ENCODE assay signal across 17 cellular contexts in genomic region chr14:104512061-104512460, GRCh38.
DNase-seq lines count a peak whose midpoint lies in the region; FAIRE-seq and TF ChIP-seq lines count a peak whose summit lies in the region.
"Had no signal": no experiment of that assay in that cellular context is flagged by ENCODE, and none has a peak within 500 bp of the region (broad histone marks: within the 10 kb centered on the region; RNA-seq: fewer than 3 reads in every experiment).

No MANE protein-coding gene starts in this region.

- POLR2A ChIA-PET in H1 (lab: Charles Lee; ENCODE audit: partially characterized antibody), result no interaction called here

- H3K56ac ChIP-seq in H1 (replicated peaks; ENCODE audit: insufficient read length, low read depth, low read length), result no peak overlapping the region

- H3K79me2 ChIP-seq in H1 (ENCODE audit: control insufficient read depth in 1 of 2, insufficient read depth in 2 of 2, low read length in 2 of 2), result no peaks in the 10 kb centered on the region

- no peak for TF ChIP-seq RAD21 in H1 (IDR thresholded peaks at IDR 0.05 in 1 of 2, conservative IDR thresholded peaks at IDR 0.05 in 1 of 2; ENCODE audit: low read depth in 2 of 2, low read length in 2 of 2)

- H3K9ac ChIP-seq in BLaER1 (no peak overlapping the region), H1 (replicated peaks in 1 of 4; ENCODE audit: extremely low read depth in 1 of 4, low read depth in 3 of 4, low read length in 3 of 4) (no peak overlapping the region)
- H3K9ac ChIP-seq: GM23248 had no signal

- H3K4me1 ChIP-seq in BLaER1 (peaks cover 47% of the 10 kb centered on the region), H1 (replicated peaks in 1 of 4; ENCODE audit: control insufficient read depth in 3 of 4, insufficient read depth in 4 of 4, low read length in 3 of 4) (no peaks in the 10 kb centered on the region)
- H3K4me1 ChIP-seq: HAP-1 had no signal

- H3K27ac Mint-ChIP-seq in osteocyte (ENCODE audit: unreplicated experiment), result no peak overlapping the region
- H3K27ac Mint-ChIP-seq: CD4-positive, alpha-beta T cell had no signal

- H3K27ac ChIP-seq in BLaER1 (no peak overlapping the region), H1 (ENCODE audit: low read depth, low read length) (no peak overlapping the region)
- H3K27ac ChIP-seq: GM23248 had no signal

- H3K27me3 ChIP-seq in BLaER1 (no peaks in the 10 kb centered on the region), H1 (replicated peaks in 1 of 4; ENCODE audit: control insufficient read depth in 3 of 4, extremely low read depth in 1 of 4, insufficient read depth in 3 of 4, low read length in 3 of 4) (no peaks in the 10 kb centered on the region)
- H3K27me3 ChIP-seq: BE2C had no signal

- H3K4me3 ChIP-seq in BLaER1 (no peak overlapping the region), H1 (ENCODE audit: extremely low read depth in 1 of 4, insufficient read depth in 2 of 4, low read depth in 3 of 4, low read length in 4 of 4) (no peak overlapping the region)
- H3K4me3 ChIP-seq: GM12878, GM23248, HAP-1 had no signal

- H2AK5ac ChIP-seq in H1 (ENCODE audit: low read depth, low read length), result no peak overlapping the region

- H2BK120ac ChIP-seq in H1 (replicated peaks; ENCODE audit: low read depth, low read length), result no peak overlapping the region

- DNase-seq in GM13977 (ENCODE audit: low spot score) (peak; percentile 11), H1 (ENCODE audit: low read depth in 1 of 2, low spot score in 2 of 2) (peak in 1 of 2 experiments; percentile 38), osteocyte (ENCODE audit: extremely low spot score, unreplicated experiment) (peak; percentile 67), CD1c-positive myeloid dendritic cell (ENCODE audit: extremely low spot score) (no peak), putamen (ENCODE audit: low spot score) (no peak), mucosa of gallbladder (ENCODE audit: low spot score) (no peak)
- DNase-seq: BE2C; Calu3; CD4-positive, alpha-beta T cell; DMS 273 treated with DMSO at 0.1 percent for 48 hours; GM23248 had no signal

- no peak for TF ChIP-seq EP300 in H1 (IDR thresholded peaks at IDR 0.05; ENCODE audit: borderline replicate concordance in 1 of 2, low read depth in 2 of 2, low read length in 2 of 2)

- H3K23me2 ChIP-seq in H1 (ENCODE audit: low read depth, low read length), result no peaks in the 10 kb centered on the region

- H3K18ac ChIP-seq in H1 (ENCODE audit: extremely low read depth, low read length), result no peak overlapping the region

- peaks cover 10% of the 10 kb centered on the region for H3K9me3 Mint-ChIP-seq in osteocyte (ENCODE audit: unreplicated experiment)
- H3K9me3 Mint-ChIP-seq: CD4-positive, alpha-beta T cell had no signal

- H2BK20ac ChIP-seq in H1 (ENCODE audit: low read length), result no peak overlapping the region

- CTCF ChIA-PET in H1 (lab: Charles Lee; ENCODE audit: partially characterized antibody), result interaction anchor here (1.4 to 1.5 kb wide), 2 partner anchors 9 to 87 kb away, joined by 3 to 8 read pairs; no protein-coding TSS in a partner anchor

- H3K9me3 ChIP-seq in BLaER1 (peaks cover 10% of the 10 kb centered on the region), H1 (ENCODE audit: insufficient read depth in 2 of 2, low read depth in 1 of 2, low read length in 1 of 2) (peaks cover 7 to 13% of the 10 kb centered on the region in 2 experiments; a peak in 2 of 4 replicates)
- H3K9me3 ChIP-seq: BE2C, HAP-1 had no signal

- no peak overlapping the region for H2AFZ ChIP-seq in H1 (ENCODE audit: low read length)
- H2AFZ ChIP-seq: GM23248 had no signal

- H3K23ac ChIP-seq in H1 (ENCODE audit: insufficient read length), result no peak overlapping the region

- TF ChIP-seq CTCF in GM13977 (IDR thresholded peaks at IDR 0.05; ENCODE audit: extremely low read depth, insufficient read depth, missing control alignments) (no peak), H1 (IDR thresholded peaks at IDR 0.05; ENCODE audit: control extremely low read depth in 1 of 3, insufficient read depth in 1 of 3, low read depth in 1 of 3, low read length in 3 of 3) (no peak), osteocyte (IDR thresholded peaks at IDR 0.05) (no peak)

- no peaks in the 10 kb centered on the region for H3K36me3 Mint-ChIP-seq in osteocyte (ENCODE audit: unreplicated experiment)

- H3K4me1 Mint-ChIP-seq in osteocyte (ENCODE audit: unreplicated experiment), result no peaks in the 10 kb centered on the region

- H3K27me3 Mint-ChIP-seq in osteocyte (ENCODE audit: unreplicated experiment), result no peaks in the 10 kb centered on the region

- no peak overlapping the region for H4K5ac ChIP-seq in H1 (ENCODE audit: insufficient read length, low read depth, low read length)

- no peak overlapping the region for H2BK12ac ChIP-seq in H1 (ENCODE audit: low read depth, low read length)

- TF ChIP-seq POLR2A in H1 (IDR thresholded peaks at IDR 0.05; ENCODE audit: control extremely low read depth in 1 of 2, low read depth in 2 of 2, low read length in 2 of 2), result no peak

- no peaks in the 10 kb centered on the region for H3K79me1 ChIP-seq in H1 (ENCODE audit: low read depth, low read length)

- no peaks in the 10 kb centered on the region for H3K36me3 ChIP-seq in BLaER1
- no peaks in the 10 kb centered on the region for H3K36me3 ChIP-seq in H1 (ENCODE audit: control insufficient read depth in 2 of 4, insufficient read depth in 4 of 4, low read length in 3 of 4)
- H3K36me3 ChIP-seq: BE2C, HAP-1 had no signal

- H3K4ac ChIP-seq in H1 (replicated peaks; ENCODE audit: insufficient read length, low read depth, low read length), result no peak overlapping the region

- H3K4me2 ChIP-seq in BLaER1 (peak overlapping the region; percentile 70), H1 (ENCODE audit: insufficient read depth in 1 of 2, low read depth in 2 of 2, low read length in 2 of 2) (no peak overlapping the region)

- no peak overlapping the region for H3K14ac ChIP-seq in H1 (ENCODE audit: insufficient read length)

- in situ Hi-C loops in GM13977 (cut with MboI; ENCODE audit: low pct_unique_long_range_greater_than_20kb, low sequenced_read_pairs, unreplicated experiment), result no loop called here

- peak overlapping the region; percentile 51; the same call in 1 of the 2 replicates for H4K8ac ChIP-seq in H1 (ENCODE audit: extremely low read depth, insufficient read depth, low read length)

- no peak overlapping the region for H2BK15ac ChIP-seq in H1 (ENCODE audit: low read length)

- H4K91ac ChIP-seq in H1 (replicated peaks; ENCODE audit: insufficient read length, low read length), result no peak overlapping the region

- FAIRE-seq in H1 (lab: Jason Lieb, UNC), result no peak
- FAIRE-seq: A204.1, GM12878, HepG2, HTR-8/SVneo had no signal

- H3K4me3 Mint-ChIP-seq in osteocyte (ENCODE audit: unreplicated experiment), result no peak overlapping the region
- H3K4me3 Mint-ChIP-seq: CD4-positive, alpha-beta T cell had no signal

- 87% methylated on average over 10 of the region's 10 CpGs; no CpG with 5 or more reads in 1 of the 2 experiments for WGBS in H1 (ENCODE audit: extremely low coverage in 1 of 2, insufficient coverage in 1 of 2, insufficient read length in 1 of 2, insufficient replicate concordance in 2 of 2, low coverage in 1 of 2, low lambda C conversion rate in 2 of 2, missing lambda C conversion rate in 1 of 2), 2 experiments

- H4K20me1 ChIP-seq in BLaER1 (no peaks in the 10 kb centered on the region), H1 (replicated peaks in 1 of 2; ENCODE audit: control insufficient read depth in 1 of 2, insufficient read depth in 2 of 2, low read length in 2 of 2) (no peaks in the 10 kb centered on the region)

- no peak overlapping the region for H2BK5ac ChIP-seq in H1 (ENCODE audit: low read depth, low read length)

TF ChIP-seq in H1, 55 proteins besides CTCF, POLR2A, EP300 and RAD21:
- no peak for TF ChIP-seq GTF2F1 (IDR thresholded peaks at IDR 0.05; ENCODE audit: borderline replicate concordance, low read depth, low read length)
- no peak for TF ChIP-seq CBX8 (IDR thresholded peaks at IDR 0.05; ENCODE audit: borderline replicate concordance, low read depth, low read length)
- TF ChIP-seq CEBPB (IDR thresholded peaks at IDR 0.05; ENCODE audit: low read depth, low read length), result no peak
- TF ChIP-seq CHD1 (IDR thresholded peaks at IDR 0.05; ENCODE audit: low read depth, low read length), result no peak
- TF ChIP-seq CTBP2 (IDR thresholded peaks at IDR 0.05; ENCODE audit: borderline replicate concordance, insufficient read depth, insufficient read length, low read length), result no peak
- TF ChIP-seq FOSL1 (IDR thresholded peaks at IDR 0.05; ENCODE audit: insufficient read depth, low read depth, low read length), result no peak
- TF ChIP-seq TCF12 (IDR thresholded peaks at IDR 0.05; ENCODE audit: low read depth, low read length), result no peak
- TF ChIP-seq HDAC6 (IDR thresholded peaks at IDR 0.05; ENCODE audit: low read depth, low read length), result no peak
- no peak for TF ChIP-seq CBX5 (IDR thresholded peaks at IDR 0.05; ENCODE audit: low read depth, low read length)
- TF ChIP-seq GABPA (IDR thresholded peaks at IDR 0.05; ENCODE audit: borderline replicate concordance, insufficient read depth, low read length), result no peak
- TF ChIP-seq TBP (IDR thresholded peaks at IDR 0.05; ENCODE audit: low read depth, low read length), result no peak
- no peak for TF ChIP-seq HDAC2 (IDR thresholded peaks at IDR 0.05; ENCODE audit: borderline replicate concordance in 1 of 2, low read depth in 2 of 2, low read length in 2 of 2)
- no peak for TF ChIP-seq BACH1 (IDR thresholded peaks at IDR 0.05; ENCODE audit: low read length)

Comparison
In these comparisons a context has a peak if more than half of its experiments do, and no peak if none do; other contexts are left out.
1. DNase-seq: peak in GM13977 (single experiment) and osteocyte (single experiment); none in CD1c-positive myeloid dendritic cell (single experiment), putamen (single experiment) and mucosa of gallbladder (single experiment).